Comparison of ENCODE assay signal across 1 cellular context in genomic region chr12:122558721-122559641, GRCh38.
TF ChIP-seq lines count a peak whose summit lies in the region.

No MANE protein-coding gene starts in this region.

TF ChIP-seq in SK-N-SH, 30 proteins besides CTCF, POLR2A, EP300 and RAD21 (continued from another document):
- TF ChIP-seq IRF3 (IDR thresholded peaks at IDR 0.05; ENCODE audit: low read depth, low read length) (no peak), ELF1 (IDR thresholded peaks at IDR 0.05) (no peak), MEF2A (IDR thresholded peaks at IDR 0.05; ENCODE audit: borderline replicate concordance, low read depth) (no peak), ZBTB33 (IDR thresholded peaks at IDR 0.05; ENCODE audit: borderline replicate concordance, low read depth) (no peak), FOXJ3 (CRISPR knock-in tag; IDR thresholded peaks at IDR 0.05) (no peak), NFIC (IDR thresholded peaks at IDR 0.05; ENCODE audit: borderline replicate concordance) (no peak)
- TF ChIP-seq, protein P1, sequence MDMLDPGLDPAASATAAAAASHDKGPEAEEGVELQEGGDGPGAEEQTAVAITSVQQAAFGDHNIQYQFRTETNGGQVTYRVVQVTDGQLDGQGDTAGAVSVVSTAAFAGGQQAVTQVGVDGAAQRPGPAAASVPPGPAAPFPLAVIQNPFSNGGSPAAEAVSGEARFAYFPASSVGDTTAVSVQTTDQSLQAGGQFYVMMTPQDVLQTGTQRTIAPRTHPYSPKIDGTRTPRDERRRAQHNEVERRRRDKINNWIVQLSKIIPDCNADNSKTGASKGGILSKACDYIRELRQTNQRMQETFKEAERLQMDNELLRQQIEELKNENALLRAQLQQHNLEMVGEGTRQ (IDR thresholded peaks at IDR 0.05; ENCODE audit: borderline replicate concordance, low read depth, low read length) = no peak
TF ChIP-seq in SK-N-SH: peak in this region for 0.
